In genomic region chr3:184635126-184635525, GRCh38 we compare ENCODE assay signal across 12 cellular contexts.
DNase-seq lines count a peak whose midpoint lies in the region; ATAC-seq, FAIRE-seq and TF ChIP-seq lines count a peak whose summit lies in the region.
"Had no signal": no experiment of that assay in that cellular context is flagged by ENCODE, and none has a peak within 500 bp of the region (broad histone marks: within the 10 kb centered on the region; RNA-seq: fewer than 3 reads in every experiment).

No MANE protein-coding gene starts in this region.

- H3K4me2 ChIP-seq in hepatocyte = no peak overlapping the region

- H3K4me1 ChIP-seq in hepatocyte (ENCODE audit: insufficient read depth) (peaks cover 42% of the 10 kb centered on the region), esophagus squamous epithelium (peaks cover 6 to 20% (median 7%) of the 10 kb centered on the region in 3 donors)

- no peak for FAIRE-seq in frontal cortex (lab: Jason Lieb, UNC)

- no peak overlapping the region for H2AFZ ChIP-seq in hepatocyte

- WGBS in hepatocyte (ENCODE audit: low lambda C conversion rate, missing lambda C conversion rate) = 56% methylated on average over 8 of the region's 8 CpGs
- 63 to 80% methylated on average over 1 to 3 of the region's 8 CpGs for WGBS in esophagus squamous epithelium, 2 donors

- TF ChIP-seq CTCF in hepatocyte (IDR thresholded peaks at IDR 0.05; ENCODE audit: poor library complexity) (no peak), esophagus squamous epithelium (IDR thresholded peaks at IDR 0.05) (no peak)

- H3K27ac ChIP-seq in hepatocyte (peak overlapping the region; percentile 22), esophagus squamous epithelium (no peak overlapping the region)
- H3K27ac ChIP-seq: thoracic aorta had no signal

- no peaks in the 10 kb centered on the region for H3K79me2 ChIP-seq in hepatocyte

- TF ChIP-seq POLR2A in esophagus squamous epithelium (IDR thresholded peaks at IDR 0.05) = no peak

- DNase-seq in stimulated activated naive CD8-positive, alpha-beta T cell treated with anti-CD3 and anti-CD28 coated beads, Interleukin-15, amount 100 ng/mL, for 72 hours = no peak
- DNase-seq in stimulated activated naive CD8-positive, alpha-beta T cell treated with anti-CD3 and anti-CD28 coated beads, Interleukin-15, Interleukin-2, amounts not matched to agents 100 U/mL and 50 U/mL, for 24 hours = no peak
- DNase-seq in RPMI8226 (peak; percentile 65), hepatocyte (ENCODE audit: low spot score) (no peak), frontal cortex (ENCODE audit: low spot score in 2 of 2) (no peak), GM03348 (ENCODE audit: low spot score) (no peak), esophagus squamous epithelium (lab: John Stamatoyannopoulos, UW) (no peak)
- DNase-seq: AML-193; effector memory CD4-positive, alpha-beta T cell; NCI-H446 treated with DMSO at 0.1 percent for 48 hours had no signal

- H4K20me1 ChIP-seq in hepatocyte (ENCODE audit: insufficient read depth, poor library complexity, severe bottlenecking) = no peaks in the 10 kb centered on the region

- H3K27me3 ChIP-seq in hepatocyte = no peaks in the 10 kb centered on the region
- H3K27me3 ChIP-seq in esophagus squamous epithelium = no peaks in the 10 kb centered on the region

- no peaks in the 10 kb centered on the region for H3K9me3 ChIP-seq in hepatocyte (ENCODE audit: low read depth)
- H3K9me3 ChIP-seq in esophagus squamous epithelium = no peaks in the 10 kb centered on the region
- H3K9me3 ChIP-seq: thoracic aorta had no signal

- H3K9me2 ChIP-seq in hepatocyte (replicated peaks; ENCODE audit: insufficient read depth) = no peaks in the 10 kb centered on the region

- H3K4me1 Mint-ChIP-seq in stimulated activated naive CD8-positive, alpha-beta T cell treated with anti-CD3 and anti-CD28 coated beads, Interleukin-15, amount 100 ng/mL, for 72 hours = peaks cover 8% of the 10 kb centered on the region

- no peak overlapping the region for H3K4me3 Mint-ChIP-seq in stimulated activated naive CD8-positive, alpha-beta T cell treated with anti-CD3 and anti-CD28 coated beads, Interleukin-15, amount 100 ng/mL, for 72 hours

- intact Hi-C loops in esophagus squamous epithelium (cut with DNase I) = no loop called here

- H3K27ac Mint-ChIP-seq in stimulated activated naive CD8-positive, alpha-beta T cell treated with anti-CD3 and anti-CD28 coated beads, Interleukin-15, amount 100 ng/mL, for 72 hours = peak overlapping the region; percentile 8 to 19

- H3K27me3 Mint-ChIP-seq in stimulated activated naive CD8-positive, alpha-beta T cell treated with anti-CD3 and anti-CD28 coated beads, Interleukin-15, amount 100 ng/mL, for 72 hours = no peaks in the 10 kb centered on the region

- peaks cover 0 to 5% of the 10 kb centered on the region in 2 donors for H3K9me3 Mint-ChIP-seq in stimulated activated naive CD8-positive, alpha-beta T cell treated with anti-CD3 and anti-CD28 coated beads, Interleukin-15, amount 100 ng/mL, for 72 hours

- no peak for ATAC-seq in stimulated activated naive CD8-positive, alpha-beta T cell treated with anti-CD3 and anti-CD28 coated beads, Interleukin-15, amount 100 ng/mL, for 72 hours
- no peak for ATAC-seq in stimulated activated naive CD8-positive, alpha-beta T cell treated with anti-CD3 and anti-CD28 coated beads, Interleukin-15, Interleukin-2, amounts not matched to agents 100 U/mL and 50 U/mL, for 24 hours
- no peak for ATAC-seq in GM21786 (IDR thresholded peaks at IDR 0.05; ENCODE audit: unreplicated experiment)

- H3K36me3 ChIP-seq in hepatocyte (replicated peaks; ENCODE audit: insufficient read depth, low read depth) = no peaks in the 10 kb centered on the region
- H3K36me3 ChIP-seq in esophagus squamous epithelium = no peaks in the 10 kb centered on the region
- H3K36me3 ChIP-seq: thoracic aorta had no signal

- H3K4me3 ChIP-seq in hepatocyte = no peak overlapping the region
- H3K4me3 ChIP-seq in esophagus squamous epithelium = no peak overlapping the region
- H3K4me3 ChIP-seq: thoracic aorta had no signal
